ENCODE assay signal across 23 cellular contexts in the genomic region with DNA sequence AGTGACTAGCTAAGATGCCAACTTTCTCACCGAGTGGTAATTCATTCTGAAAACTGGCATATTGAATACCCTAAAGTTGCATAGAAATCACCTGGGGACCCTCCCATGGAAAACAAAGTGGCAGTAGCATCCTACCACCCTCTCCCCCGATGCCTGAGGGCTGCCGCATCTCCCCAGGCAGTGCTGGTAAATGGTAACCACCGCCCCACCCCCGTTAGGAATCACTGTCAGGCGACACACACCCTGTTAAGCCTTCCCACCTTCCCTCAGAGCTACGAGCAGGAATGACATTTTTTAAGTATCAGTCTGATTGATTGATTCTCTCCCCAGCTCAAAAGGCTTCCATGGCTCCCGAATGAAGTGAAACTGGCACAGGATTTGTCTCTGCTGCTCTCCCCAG. TPM values are rescaled to one million over a fixed set of nuclear protein-coding genes. Genes with fewer than 3 reads are reported as not detected.
"Had no signal": no experiment of that assay in that cellular context is flagged by ENCODE, and none has a peak within 500 bp of the region (broad histone marks: within the 10 kb centered on the region; RNA-seq: fewer than 3 reads in every experiment).

No MANE protein-coding gene starts in this region.

- ATAC-seq: activated CD8-positive, alpha-beta memory T cell treated with anti-CD3 and anti-CD28 coated beads, Interleukin-2, amount 10 ng/mL, durations not matched to agents 7 days and 5 days; left ventricle myocardium superior; naive thymus-derived CD8-positive, alpha-beta T cell; psoas muscle; right cardiac atrium had no signal

- H3K36me3 ChIP-seq: ovary, thoracic aorta had no signal

- H3K27ac Mint-ChIP-seq: activated B cell treated with CpG ODN at 0.5 μM for 24 hours; activated CD4-positive, alpha-beta memory T cell treated with anti-CD3 and anti-CD28 coated beads, Interleukin-2, amount 10 ng/mL, durations not matched to agents 7 days and 5 days; activated CD8-positive, alpha-beta memory T cell treated with anti-CD3 and anti-CD28 coated beads, Interleukin-2, amount 10 ng/mL, durations not matched to agents 7 days and 5 days; activated naive CD8-positive, alpha-beta T cell treated with anti-CD3 and anti-CD28 coated beads for 36 hours; naive thymus-derived CD8-positive, alpha-beta T cell had no signal

- DNase-seq: activated B cell treated with CpG ODN at 0.5 μM for 24 hours; activated CD4-positive, alpha-beta memory T cell treated with anti-CD3 and anti-CD28 coated beads, Interleukin-2, amount 10 ng/mL, durations not matched to agents 7 days and 5 days; activated CD4-positive, alpha-beta T cell treated with anti-CD3 and anti-CD28 coated beads for 4 hours; activated CD8-positive, alpha-beta memory T cell treated with anti-CD3 and anti-CD28 coated beads, Interleukin-2, amount 10 ng/mL, durations not matched to agents 7 days and 5 days; activated naive CD4-positive, alpha-beta T cell; activated naive CD8-positive, alpha-beta T cell treated with anti-CD3 and anti-CD28 coated beads for 36 hours; amniotic stem cell; dorsolateral prefrontal cortex; foreskin melanocyte; glutamatergic neuron; left ventricle myocardium superior; mesendoderm; naive thymus-derived CD8-positive, alpha-beta T cell; ovary; psoas muscle; right cardiac atrium; stimulated activated CD4-positive, alpha-beta T cell treated with anti-CD3 and anti-CD28 coated beads, Interleukin-4, amount 100 ng/mL, for 1 hour had no signal

- H3K36me3 Mint-ChIP-seq: activated CD8-positive, alpha-beta memory T cell treated with anti-CD3 and anti-CD28 coated beads, Interleukin-2, amount 10 ng/mL, durations not matched to agents 7 days and 5 days; activated naive CD8-positive, alpha-beta T cell treated with anti-CD3 and anti-CD28 coated beads for 36 hours; naive thymus-derived CD8-positive, alpha-beta T cell had no signal

- H3K27ac ChIP-seq: dorsolateral prefrontal cortex, ovary, psoas muscle, thoracic aorta had no signal

- H3K4me3 Mint-ChIP-seq: activated B cell treated with CpG ODN at 0.5 μM for 24 hours; activated CD4-positive, alpha-beta memory T cell treated with anti-CD3 and anti-CD28 coated beads, Interleukin-2, amount 10 ng/mL, durations not matched to agents 7 days and 5 days; activated CD8-positive, alpha-beta memory T cell treated with anti-CD3 and anti-CD28 coated beads, Interleukin-2, amount 10 ng/mL, durations not matched to agents 7 days and 5 days; activated naive CD8-positive, alpha-beta T cell treated with anti-CD3 and anti-CD28 coated beads for 36 hours; naive thymus-derived CD8-positive, alpha-beta T cell had no signal

- H3K4me1 Mint-ChIP-seq: activated B cell treated with CpG ODN at 0.5 μM for 24 hours; activated naive CD8-positive, alpha-beta T cell treated with anti-CD3 and anti-CD28 coated beads for 36 hours had no signal

- H3K9me3 Mint-ChIP-seq: activated B cell treated with CpG ODN at 0.5 μM for 24 hours; activated CD4-positive, alpha-beta memory T cell treated with anti-CD3 and anti-CD28 coated beads, Interleukin-2, amount 10 ng/mL, durations not matched to agents 7 days and 5 days; activated naive CD8-positive, alpha-beta T cell treated with anti-CD3 and anti-CD28 coated beads for 36 hours; naive thymus-derived CD8-positive, alpha-beta T cell had no signal

- H3K9me3 ChIP-seq: ovary, psoas muscle, thoracic aorta had no signal

- H3K27me3 ChIP-seq: dorsolateral prefrontal cortex, ovary had no signal

- H3K4me3 ChIP-seq: dorsolateral prefrontal cortex, ovary, psoas muscle, thoracic aorta had no signal

- H3K4me1 ChIP-seq: psoas muscle had no signal

RNA-seq across cellular contexts. Expression of a gene that starts 28.3 kb away (rescaled TPM):
- total RNA-seq: activated B cell treated with CpG ODN at 0.5 μM for 24 hours; activated CD4-positive, alpha-beta memory T cell treated with anti-CD3 and anti-CD28 coated beads, Interleukin-2, amount 10 ng/mL, durations not matched to agents 7 days and 5 days; activated CD8-positive, alpha-beta memory T cell treated with anti-CD3 and anti-CD28 coated beads, Interleukin-2, amount 10 ng/mL, durations not matched to agents 7 days and 5 days; activated naive CD8-positive, alpha-beta T cell treated with anti-CD3 and anti-CD28 coated beads for 36 hours; cardiac septum; left ventricle myocardium superior; naive thymus-derived CD8-positive, alpha-beta T cell; right cardiac atrium; skeletal muscle tissue; T-helper 2 cell treated with Interferon-gamma antibody and Interleukin-4, amounts not matched to agents 100 ng/mL and 5 ng/mL, for 36 hours had no signal
- polyA plus RNA-seq: fibroblast of lung; keratinocyte; naive thymus-derived CD8-positive, alpha-beta T cell had no signal
